25 cellular contexts compared by ENCODE assay signal in genomic region chr2:15720561-15721307, GRCh38.
DNase-seq lines count a peak whose midpoint lies in the region; TF ChIP-seq lines count a peak whose summit lies in the region.
"Had no signal": no experiment of that assay in that cellular context is flagged by ENCODE, and none has a peak within 500 bp of the region (broad histone marks: within the 10 kb centered on the region; RNA-seq: fewer than 3 reads in every experiment).

No MANE protein-coding gene starts in this region.

- no peak overlapping the region for H2BK5ac ChIP-seq in mesenchymal stem cell (ENCODE audit: low read depth, low read length, poor library complexity, severe bottlenecking)

- no peak for TF ChIP-seq POLR2A in erythroblast (IDR thresholded peaks at IDR 0.05; ENCODE audit: low read length)

- no peak overlapping the region for H2BK12ac ChIP-seq in mesenchymal stem cell (ENCODE audit: low read length in 2 of 2)

- no peak overlapping the region for H3K23ac ChIP-seq in mesenchymal stem cell (ENCODE audit: low read length in 2 of 2)

- no peak overlapping the region for H4K91ac ChIP-seq in mesenchymal stem cell (ENCODE audit: low read length)

- H3K14ac ChIP-seq in mesenchymal stem cell (ENCODE audit: low read length in 2 of 2): no peak overlapping the region

- H3K27me3 Mint-ChIP-seq in nephron progenitor cell (ENCODE audit: low read depth, poor library complexity): peaks cover 8% of the 10 kb centered on the region

- H3K27ac ChIP-seq in coronary artery: no peak overlapping the region
- no peak overlapping the region for H3K27ac ChIP-seq in mesenchymal stem cell (ENCODE audit: low read length, poor library complexity, severe bottlenecking)
- H3K27ac ChIP-seq: 22Rv1, A549, BLaER1 had no signal

- H3K36me3 Mint-ChIP-seq in nephron progenitor cell (ENCODE audit: low read depth): no peaks in the 10 kb centered on the region
- H3K36me3 Mint-ChIP-seq: CD14-positive monocyte; CD4-positive, alpha-beta memory T cell; CD4-positive, CD25-positive, alpha-beta regulatory T cell; CD8-positive, alpha-beta memory T cell had no signal

- no peaks in the 10 kb centered on the region for H3K36me3 ChIP-seq in mesenchymal stem cell (ENCODE audit: control insufficient read depth in 1 of 2, insufficient read depth in 2 of 2, low read depth in 1 of 2, low read length in 2 of 2)
- H3K36me3 ChIP-seq: BE2C, BLaER1 had no signal

- H3K9me3 ChIP-seq in mesenchymal stem cell (ENCODE audit: control insufficient read depth, low read length): no peaks in the 10 kb centered on the region
- H3K9me3 ChIP-seq: A549, BE2C, BLaER1 had no signal

- no peak overlapping the region for H3K9ac ChIP-seq in mesenchymal stem cell (ENCODE audit: low read length)
- H3K9ac ChIP-seq: BLaER1 had no signal

- peaks cover 9% of the 10 kb centered on the region for H3K4me1 ChIP-seq in mesenchymal stem cell (ENCODE audit: control insufficient read depth, insufficient read depth, low read depth, low read length)
- H3K4me1 ChIP-seq: A549, BE2C had no signal

- no peak overlapping the region for H3K4me2 ChIP-seq in mesenchymal stem cell (ENCODE audit: low read length, poor library complexity, severe bottlenecking)
- H3K4me2 ChIP-seq: A549 had no signal

- peaks cover 15 to 34% of the 10 kb centered on the region in 2 experiments for H3K27me3 ChIP-seq in mesenchymal stem cell (ENCODE audit: control insufficient read depth in 1 of 2, insufficient read depth in 1 of 2, low read length in 2 of 2)
- H3K27me3 ChIP-seq: BE2C, BLaER1 had no signal

- no peak overlapping the region for H2BK15ac ChIP-seq in mesenchymal stem cell (ENCODE audit: low read depth, poor library complexity, severe bottlenecking)

- H4K8ac ChIP-seq in mesenchymal stem cell (ENCODE audit: low read length): no peak overlapping the region

- H3K4me3 ChIP-seq in coronary artery (no peak overlapping the region), mesenchymal stem cell (ENCODE audit: insufficient read depth in 1 of 2, low read depth in 1 of 2, low read length in 2 of 2) (no peak overlapping the region)
- H3K4me3 ChIP-seq: A549, BLaER1, GM12878 had no signal

- H3K27ac Mint-ChIP-seq in nephron progenitor cell: peak overlapping the region; percentile 55
- H3K27ac Mint-ChIP-seq: CD4-positive, alpha-beta memory T cell; CD4-positive, CD25-positive, alpha-beta regulatory T cell; CD8-positive, alpha-beta memory T cell had no signal

- H2AK5ac ChIP-seq in mesenchymal stem cell (ENCODE audit: low read length, severe bottlenecking): no peak overlapping the region

- H3K9me3 Mint-ChIP-seq in nephron progenitor cell: peaks cover 1% of the 10 kb centered on the region
- H3K9me3 Mint-ChIP-seq: CD4-positive, CD25-positive, alpha-beta regulatory T cell; CD8-positive, alpha-beta memory T cell had no signal

- 89% methylated on average over 8 of the region's 9 CpGs for WGBS in mesenchymal stem cell

- TF ChIP-seq CTCF in coronary artery (IDR thresholded peaks at IDR 0.05) (no peak), nephron progenitor cell (IDR thresholded peaks at IDR 0.05) (no peak)

- H3K4me3 Mint-ChIP-seq in nephron progenitor cell: no peak overlapping the region
- H3K4me3 Mint-ChIP-seq: CD14-positive monocyte; CD4-positive, alpha-beta memory T cell; CD4-positive, CD25-positive, alpha-beta regulatory T cell; CD8-positive, alpha-beta memory T cell had no signal

- no peak overlapping the region for H3K18ac ChIP-seq in mesenchymal stem cell (ENCODE audit: low read depth in 1 of 2, low read length in 2 of 2)

- H3K4ac ChIP-seq in mesenchymal stem cell (ENCODE audit: low read depth in 1 of 2, low read length in 2 of 2): no peak overlapping the region

- DNase-seq in SK-N-DZ (ENCODE audit: low spot score) (peak; percentile 93), coronary artery (ENCODE audit: low spot score) (peak; percentile 26), erythroblast (lab: John Stamatoyannopoulos, UW) (peak; percentile 19 to 64), nephron progenitor cell (no peak), AML-193 (lab: John Stamatoyannopoulos, UW) (no peak), mesenchymal stem cell (no peak), activated T-cell treated with anti-CD3 and anti-CD28 coated beads for 4 hours (no peak)
- DNase-seq: BE2C; C1 segment of cervical spinal cord; CD4-positive, alpha-beta memory T cell; CD4-positive, CD25-positive, alpha-beta regulatory T cell; CD8-positive, alpha-beta memory T cell; COR-L47; DMS 273 treated with DMSO at 0.1 percent for 48 hours; DMS153; DMS53; DMS79; DND-41; EL; GDM1 had no signal

- no peak overlapping the region for H2AFZ ChIP-seq in mesenchymal stem cell (ENCODE audit: low read depth, low read length)

- peaks cover 94% of the 10 kb centered on the region for H3K4me1 Mint-ChIP-seq in nephron progenitor cell
- H3K4me1 Mint-ChIP-seq: CD14-positive monocyte; CD4-positive, alpha-beta memory T cell; CD4-positive, CD25-positive, alpha-beta regulatory T cell; CD8-positive, alpha-beta memory T cell had no signal

- no peak overlapping the region for H2BK120ac ChIP-seq in mesenchymal stem cell (ENCODE audit: low read depth, low read length)

- no peaks in the 10 kb centered on the region for H3K79me1 ChIP-seq in mesenchymal stem cell (replicated peaks; ENCODE audit: low read length, poor library complexity, severe bottlenecking)

Comparison
In these comparisons a context has a peak if more than half of its experiments do, and no peak if none do; other contexts are left out.
1. DNase-seq: peak in SK-N-DZ (single experiment), coronary artery (single experiment) and erythroblast (2 of 2); none in nephron progenitor cell (single experiment), AML-193 (0 of 2), mesenchymal stem cell (single experiment) and activated T-cell treated with anti-CD3 and anti-CD28 coated beads for 4 hours (single experiment).